ENCODE assay signal across 15 cellular contexts in genomic region chr17:81535480-81536298, GRCh38. TPM values are rescaled to one million over a fixed set of nuclear protein-coding genes. Genes with fewer than 3 reads are reported as not detected.
DNase-seq lines count a peak whose midpoint lies in the region; ATAC-seq, FAIRE-seq and TF ChIP-seq lines count a peak whose summit lies in the region.
"Had no signal": no experiment of that assay in that cellular context is flagged by ENCODE, and none has a peak within 500 bp of the region (broad histone marks: within the 10 kb centered on the region; RNA-seq: fewer than 3 reads in every experiment).

No MANE protein-coding gene starts in this region.

- RAD21 ChIA-PET in GM12878 (lab: Charles Lee; ENCODE audit: unreplicated experiment) = no interaction called here

- H3K9ac ChIP-seq in GM12878 (ENCODE audit: control insufficient read depth, insufficient read depth, low read length) (no peak overlapping the region), neuronal stem cell (ENCODE audit: low read depth, low read length, poor library complexity) (peak overlapping the region; percentile 30)

- H3K79me2 ChIP-seq in GM23338 (replicated peaks; ENCODE audit: insufficient read depth) (no peaks in the 10 kb centered on the region), GM12878 (ENCODE audit: control insufficient read depth, insufficient read depth, low read length) (no peaks in the 10 kb centered on the region)

- CTCF ChIA-PET in GM12878 (lab: Yijun Ruan, JAX) = interaction anchor here (1.3 kb wide), 1 partner anchor 51 kb away, joined by 3 read pairs; no protein-coding TSS in a partner anchor

- no peak overlapping the region for H2BK5ac ChIP-seq in neuronal stem cell (ENCODE audit: low read length)

- H3K4me1 ChIP-seq in GM23338 (ENCODE audit: insufficient read depth) (no peaks in the 10 kb centered on the region), GM12878 (ENCODE audit: control insufficient read depth, insufficient read depth, low read length) (no peaks in the 10 kb centered on the region), neuronal stem cell (ENCODE audit: control insufficient read depth in 2 of 2, insufficient read depth in 1 of 2, low read depth in 1 of 2, low read length in 2 of 2) (peaks cover 2 to 6% of the 10 kb centered on the region in 2 donors)

- TF ChIP-seq CTCF in GM23338 (conservative IDR thresholded peaks at IDR 0.05; ENCODE audit: low read depth in 2 of 2) (no peak), GM12878 (IDR thresholded peaks at IDR 0.05 in 2 of 3, conservative IDR thresholded peaks at IDR 0.05 in 1 of 3; ENCODE audit: control insufficient read depth in 2 of 3, extremely low read depth in 1 of 3, insufficient read depth in 1 of 3, low read depth in 3 of 3, low read length in 3 of 3) (no peak)

- intact Hi-C loops in GM12878 (cut with micrococcal nuclease; ENCODE audit: unreplicated experiment) = no loop called here

- H3K9me3 Mint-ChIP-seq in GM23338 = no peaks in the 10 kb centered on the region; the same call in 2 of the 3 replicates
- H3K9me3 Mint-ChIP-seq: CD8-positive, alpha-beta T cell had no signal

- H4K91ac ChIP-seq in neuronal stem cell (ENCODE audit: low read depth, low read length, poor library complexity) = no peak overlapping the region

- H3K27me3 Mint-ChIP-seq in GM23338 (ENCODE audit: insufficient read depth, low read depth, poor library complexity) = peaks cover 25% of the 10 kb centered on the region

- H3K23ac ChIP-seq in neuronal stem cell (ENCODE audit: low read depth, low read length, poor library complexity) = peak overlapping the region; percentile 89

- peak; percentile 0 for TF ChIP-seq POLR2A in GM12878 (IDR thresholded peaks at IDR 0.05; ENCODE audit: low read depth, low read length)

- H3K27ac Mint-ChIP-seq in GM23338 = no peak overlapping the region
- H3K27ac Mint-ChIP-seq: CD8-positive, alpha-beta T cell had no signal

- peaks cover 2% of the 10 kb centered on the region for H3K79me1 ChIP-seq in neuronal stem cell (ENCODE audit: low read depth, low read length)

- H3K4me3 Mint-ChIP-seq in GM23338 = peak overlapping the region; percentile 50; the same call in 1 of the 3 replicates
- H3K4me3 Mint-ChIP-seq: CD8-positive, alpha-beta T cell had no signal

- H2BK15ac ChIP-seq in neuronal stem cell (ENCODE audit: low read length) = no peak overlapping the region

- no peak overlapping the region for H3K4ac ChIP-seq in neuronal stem cell (ENCODE audit: low read length)

- peak overlapping the region; percentile 15 for H3K18ac ChIP-seq in neuronal stem cell (ENCODE audit: low read length)

- H3K4me3 ChIP-seq in GM23338 = no peak overlapping the region; the same call in 1 of the 2 replicates
- no peak overlapping the region for H3K4me3 ChIP-seq in GM12878
- peak overlapping the region in 1 of 2 donors; percentile 34 for H3K4me3 ChIP-seq in neuronal stem cell (ENCODE audit: low read length in 2 of 2)
- H3K4me3 ChIP-seq: BLaER1 treated with 17β-estradiol and CSF1 and Interleukin-3, amounts not matched to agents 10 nM and 100 nM had no signal

- no peak overlapping the region for H3K27ac ChIP-seq in GM23338 (ENCODE audit: low read depth)
- no peak overlapping the region for H3K27ac ChIP-seq in GM12878 (ENCODE audit: control insufficient read depth, insufficient read depth)
- no peak overlapping the region for H3K27ac ChIP-seq in neuronal stem cell (replicated peaks; ENCODE audit: low read length)
- H3K27ac ChIP-seq: 22Rv1 had no signal

- DNase-seq in DMS 273 (lab: John Stamatoyannopoulos, UW; ENCODE audit: unreplicated experiment) (peak; percentile 72), DMS 273 treated with DMSO at 0.1 percent for 48 hours (lab: John Stamatoyannopoulos, UW) (no peak), GM23338 (ENCODE audit: low spot score) (no peak), GM12878 (ENCODE audit: low read depth, low spot score) (no peak), neuronal stem cell (ENCODE audit: low spot score) (no peak), middle frontal gyrus (ENCODE audit: extremely low spot score, low spot score) (no peak), NCI-H2196 (lab: John Stamatoyannopoulos, UW; ENCODE audit: unreplicated experiment) (no peak), NCI-H2029 treated with DMSO at 0.1 percent for 48 hours (lab: John Stamatoyannopoulos, UW) (no peak)
- DNase-seq: GOT3 had no signal

- H3K36me3 Mint-ChIP-seq in GM23338 (ENCODE audit: low read depth) = no peaks in the 10 kb centered on the region

- no peak overlapping the region for H3K14ac ChIP-seq in neuronal stem cell (ENCODE audit: low read length)

- ATAC-seq in GM23338 (no peak), GM12878 (no peak)
- ATAC-seq: CD8-positive, alpha-beta T cell; HCT116 had no signal

- 0 out of 2 replicates have a peak, but pooled peaks cover 4% of the 10 kb centered on the region for H3K9me2 ChIP-seq in GM23338 (ENCODE audit: insufficient read depth)

- H4K20me1 ChIP-seq in GM23338 (replicated peaks; ENCODE audit: insufficient read depth) (no peaks in the 10 kb centered on the region), GM12878 (ENCODE audit: control insufficient read depth, insufficient read depth) (no peaks in the 10 kb centered on the region)

- no peak for TF ChIP-seq EP300 in GM12878 (IDR thresholded peaks at IDR 0.05; ENCODE audit: borderline replicate concordance in 1 of 2, control insufficient read depth in 1 of 2, low read depth in 2 of 2, low read length in 2 of 2)

- H3K9me3 ChIP-seq in GM12878 (replicated peaks; ENCODE audit: control insufficient read depth, insufficient read depth, low read length) (no peaks in the 10 kb centered on the region), neuronal stem cell (replicated peaks in 1 of 2; ENCODE audit: control insufficient read depth in 2 of 2, insufficient read depth in 1 of 2, low read depth in 1 of 2, low read length in 2 of 2) (peaks cover 0 to 5% of the 10 kb centered on the region in 2 donors)

- H3K27me3 ChIP-seq in GM23338 (ENCODE audit: insufficient read depth) (peaks cover 22% of the 10 kb centered on the region), GM12878 (replicated peaks in 1 of 2; ENCODE audit: control insufficient read depth in 2 of 2, insufficient read depth in 2 of 2, low read length in 1 of 2) (no peaks in the 10 kb centered on the region; a peak in 2 of 4 replicates), neuronal stem cell (ENCODE audit: control insufficient read depth in 3 of 3, insufficient read depth in 3 of 3, low read depth in 1 of 3, low read length in 3 of 3) (peaks cover 0 to 18% (median 6%) of the 10 kb centered on the region in 3 experiments)

- SMC1A ChIA-PET in GM12878 (lab: Charles Lee; ENCODE audit: uncharacterized antibody, unreplicated experiment) = no interaction called here

- BruUV-seq in GM12878 (replicated peaks; lab: Mats Ljungman, UMichigan) = no TSS peak

- in situ Hi-C loops in GM12878 (cut with MboI) = no loop called here

- no peak for FAIRE-seq in GM12878 (lab: Jason Lieb, UNC)
- FAIRE-seq: G401.6 had no signal

- POLR2A ChIA-PET in GM12878 (lab: Charles Lee) = no interaction called here

- no peaks in the 10 kb centered on the region for H3F3A ChIP-seq in GM23338 (replicated peaks; ENCODE audit: low read depth)

- peak overlapping the region; percentile 94 for H2AK5ac ChIP-seq in neuronal stem cell (ENCODE audit: low read depth, low read length)

- WGBS in GM12878 (ENCODE audit: insufficient coverage, insufficient replicate concordance, low lambda C conversion rate, missing lambda C conversion rate) = 76% methylated on average over 12 of the region's 13 CpGs
- WGBS in neuronal stem cell (ENCODE audit: extremely low coverage in 2 of 2, insufficient read length in 2 of 2, insufficient replicate concordance in 1 of 2), 2 donors = no CpG with 5 or more reads among the region's 13 CpGs

- peak overlapping the region; percentile 76; the same call in 1 of the 2 replicates for H3K4me2 ChIP-seq in GM23338
- H3K4me2 ChIP-seq in GM12878 (ENCODE audit: control insufficient read depth, insufficient read depth) = no peak overlapping the region
- H3K4me2 ChIP-seq in neuronal stem cell (ENCODE audit: insufficient read depth, low read length, poor library complexity, severe bottlenecking) = no peak overlapping the region

- H3K4me1 Mint-ChIP-seq in GM23338 = peaks cover 7% of the 10 kb centered on the region

- H2BK120ac ChIP-seq in neuronal stem cell (ENCODE audit: low read depth, low read length) = peak overlapping the region; percentile 54

- H4K8ac ChIP-seq in neuronal stem cell (ENCODE audit: low read depth, low read length) = no peak overlapping the region

- TF ChIP-seq RAD21 in GM12878 (IDR thresholded peaks at IDR 0.05; ENCODE audit: insufficient read depth, low read depth, low read length) = no peak

- H2AFZ ChIP-seq in GM23338 (no peak overlapping the region), GM12878 (ENCODE audit: control insufficient read depth, low read depth, low read length) (no peak overlapping the region), neuronal stem cell (ENCODE audit: low read length) (no peak overlapping the region)

- no peaks in the 10 kb centered on the region for H3K36me3 ChIP-seq in GM23338 (ENCODE audit: insufficient read depth)
- peaks cover 0 to 3% of the 10 kb centered on the region in 2 experiments; a peak in 2 of 4 replicates for H3K36me3 ChIP-seq in GM12878 (ENCODE audit: control insufficient read depth in 2 of 2, insufficient read depth in 2 of 2, low read length in 1 of 2)
- H3K36me3 ChIP-seq in neuronal stem cell (replicated peaks in 1 of 2; ENCODE audit: control insufficient read depth in 2 of 2, insufficient read depth in 2 of 2, low read length in 2 of 2) = peaks cover 2 to 11% of the 10 kb centered on the region in 2 donors

- H2BK12ac ChIP-seq in neuronal stem cell (ENCODE audit: low read length) = no peak overlapping the region

RNA-seq across cellular contexts. Expression of gene FSCN2, which starts 7.5 kb away (rescaled TPM):
- total RNA-seq in GM23338 (2014; rRNA removed; shearing (Covaris generic)) = 1.6 TPM in 1 of 2 replicates, not detected in the other
- polyA plus RNA-seq in GM23338 (2016; fragmentation: Nextera tagmentation; extraction: Ambion mirVana) (0.13 TPM in 1 of 2 replicates, not detected in the other), GM12878 (2011; rRNA removed) (0.29 and 0.65 TPM in 2 replicates), GM12878 (2014; fragmentation: Illumina TruSeq; extraction: Trizol) (0.19 and 0.24 TPM in 2 replicates), GM12878 (2014; fragmentation: Nextera tagmentation; extraction: Ambion mirVana) (not detected), GM12878 (2014; rRNA removed) (1.9 and 2.0 TPM in 2 replicates), GM12878 (2016; fragmentation: Nextera tagmentation; extraction: Ambion mirVana) (under 1 TPM in 1 of 2 experiments, not detected in 1; 0.12 TPM)
- 19.6 and 21.4 TPM in 2 replicates for total RNA-seq in GM12878 (2013; cell fraction: nucleolus; rRNA removed)
- total RNA-seq in GM12878 (2014; rRNA removed) (1.2 and 1.8 TPM in 2 replicates), GM12878 (2014; rRNA removed; fragmentation: Illumina TruSeq; extraction: Trizol) (0.14 and 0.58 TPM in 2 replicates), GM12878 (2021) (2.1 and 2.7 TPM in 2 replicates)
- not detected for polyA plus RNA-seq in GM12878 (2011; ENCODE audit: low read depth)
- polyA plus RNA-seq in GM12878 (2011; cell fraction: cytosol; rRNA removed) = 0.69 and 1.0 TPM in 2 replicates
- polyA plus RNA-seq in GM12878 (2011; cell fraction: nucleus; rRNA removed) = 6.3 and 7.2 TPM in 2 replicates
- polyA plus RNA-seq in GM12878 (2012) = 1.5 and 1.6 TPM in 2 replicates
- polyA minus RNA-seq in GM12878 (2011; rRNA and poly(A)+ RNA removed) = 0.44 and 2.2 TPM in 2 replicates
- polyA minus RNA-seq in GM12878 (2011; cell fraction: cytosol; rRNA and poly(A)+ RNA removed) = 0.80 and 1.0 TPM in 2 replicates
- polyA minus RNA-seq in GM12878 (2011; cell fraction: nucleus; rRNA and poly(A)+ RNA removed) = 3.7 and 4.2 TPM in 2 replicates
- 0.20 TPM for polyA plus RNA-seq in neuronal stem cell (2013, experiment 1 of 2)
- 0.25 TPM for polyA plus RNA-seq in neuronal stem cell (2013, experiment 2 of 2)
- total RNA-seq: H7 had no signal

RNA-seq across cellular contexts. Expression of gene FAAP100, which starts 16.5 kb away (rescaled TPM):
- 50.5 and 52.8 TPM in 2 replicates for total RNA-seq in GM23338 (2014; rRNA removed; shearing (Covaris generic))
- polyA plus RNA-seq in GM23338 (2016; fragmentation: Nextera tagmentation; extraction: Ambion mirVana) (16.0 and 16.2 TPM in 2 replicates), GM12878 (2011; rRNA removed) (3.4 and 8.1 TPM in 2 replicates), GM12878 (2014; fragmentation: Illumina TruSeq; extraction: Trizol) (1.4 and 5.2 TPM in 2 replicates), GM12878 (2014; fragmentation: Nextera tagmentation; extraction: Ambion mirVana) (under 1 TPM; 0.11 to 0.49 TPM), GM12878 (2014; rRNA removed) (34.4 and 39.8 TPM in 2 replicates), GM12878 (2016; fragmentation: Nextera tagmentation; extraction: Ambion mirVana) (10 to 100 TPM; 22.0 to 26.8 TPM)
- 86.7 and 99.0 TPM in 2 replicates for total RNA-seq in GM12878 (2013; cell fraction: nucleolus; rRNA removed)
- total RNA-seq in GM12878 (2014; rRNA removed) (25.1 and 25.8 TPM in 2 replicates), GM12878 (2014; rRNA removed; fragmentation: Illumina TruSeq; extraction: Trizol) (8.1 and 12.2 TPM in 2 replicates), GM12878 (2021) (39.6 and 46.2 TPM in 2 replicates)
- polyA plus RNA-seq in GM12878 (2011; ENCODE audit: low read depth) = 6.6 TPM
- 16.4 and 25.8 TPM in 2 replicates for polyA plus RNA-seq in GM12878 (2011; cell fraction: cytosol; rRNA removed)
- polyA plus RNA-seq in GM12878 (2011; cell fraction: nucleus; rRNA removed) = 52.4 and 74.0 TPM in 2 replicates
- polyA plus RNA-seq in GM12878 (2012) = 16.2 and 18.9 TPM in 2 replicates
- polyA minus RNA-seq in GM12878 (2011; rRNA and poly(A)+ RNA removed) = 8.9 and 32.2 TPM in 2 replicates
- polyA minus RNA-seq in GM12878 (2011; cell fraction: cytosol; rRNA and poly(A)+ RNA removed) = 13.6 and 14.8 TPM in 2 replicates
- polyA minus RNA-seq in GM12878 (2011; cell fraction: nucleus; rRNA and poly(A)+ RNA removed) = 36.3 and 44.7 TPM in 2 replicates
- 11.8 TPM for polyA plus RNA-seq in neuronal stem cell (2013, experiment 1 of 2)
- polyA plus RNA-seq in neuronal stem cell (2013, experiment 2 of 2) = 12.1 TPM

RNA-seq across cellular contexts. Expression of gene ACTG1, which starts 23.1 kb away (rescaled TPM):
- 4,739 and 4,954 TPM in 2 replicates for total RNA-seq in GM23338 (2014; rRNA removed; shearing (Covaris generic))
- 1,867 and 1,896 TPM in 2 replicates for polyA plus RNA-seq in GM23338 (2016; fragmentation: Nextera tagmentation; extraction: Ambion mirVana)
- 961 and 1,180 TPM in 2 replicates for total RNA-seq in GM12878 (2013; cell fraction: nucleolus; rRNA removed)
- total RNA-seq in GM12878 (2014; rRNA removed) = 5,146 and 5,299 TPM in 2 replicates
- total RNA-seq in GM12878 (2014; rRNA removed; fragmentation: Illumina TruSeq; extraction: Trizol) = 2,069 and 2,477 TPM in 2 replicates
- total RNA-seq in GM12878 (2021) = 5,806 and 6,105 TPM in 2 replicates
- 2,827 TPM for polyA plus RNA-seq in GM12878 (2011; ENCODE audit: low read depth)
- polyA plus RNA-seq in GM12878 (2011; rRNA removed) = 466 and 810 TPM in 2 replicates
- 2,470 and 3,258 TPM in 2 replicates for polyA plus RNA-seq in GM12878 (2011; cell fraction: cytosol; rRNA removed)
- 3,407 and 5,928 TPM in 2 replicates for polyA plus RNA-seq in GM12878 (2011; cell fraction: nucleus; rRNA removed)
- polyA plus RNA-seq in GM12878 (2012) = 4,353 and 5,466 TPM in 2 replicates
- polyA plus RNA-seq in GM12878 (2014; fragmentation: Illumina TruSeq; extraction: Trizol) = 1,415 and 2,801 TPM in 2 replicates
- polyA plus RNA-seq in GM12878 (2014; fragmentation: Nextera tagmentation; extraction: Ambion mirVana) = 1,000 to 10,000 TPM in 1 of 2 experiments, 100 to 1,000 TPM in 1; 969 to 1,906 TPM
- polyA plus RNA-seq in GM12878 (2014; rRNA removed) = 4,499 and 5,417 TPM in 2 replicates
- 1,000 to 10,000 TPM; 4,621 to 4,893 TPM for polyA plus RNA-seq in GM12878 (2016; fragmentation: Nextera tagmentation; extraction: Ambion mirVana)
- polyA minus RNA-seq in GM12878 (2011; rRNA and poly(A)+ RNA removed) = 709 and 994 TPM in 2 replicates
- polyA minus RNA-seq in GM12878 (2011; cell fraction: cytosol; rRNA and poly(A)+ RNA removed) = 871 and 986 TPM in 2 replicates
- 602 and 1,073 TPM in 2 replicates for polyA minus RNA-seq in GM12878 (2011; cell fraction: nucleus; rRNA and poly(A)+ RNA removed)
- 5,937 TPM for polyA plus RNA-seq in neuronal stem cell (2013, experiment 1 of 2)
- polyA plus RNA-seq in neuronal stem cell (2013, experiment 2 of 2) = 5,622 TPM
